ENCODE assay signal across 24 cellular contexts in genomic region chrX:8033175-8033574, GRCh38.
A peak's percentile ranks its signal among the peaks of the same experiment; 100 is the strongest.
DNase-seq lines count a peak whose midpoint lies in the region; ATAC-seq, FAIRE-seq and TF ChIP-seq lines count a peak whose summit lies in the region.
"Had no signal": no experiment of that assay in that cellular context is flagged by ENCODE, and none has a peak within 500 bp of the region (broad histone marks: within the 10 kb centered on the region; RNA-seq: fewer than 3 reads in every experiment).

No MANE protein-coding gene starts in this region.

- H3K4me3 ChIP-seq in kidney (ENCODE audit: low read length in 2 of 2) (no peak overlapping the region), aorta (ENCODE audit: low read length in 2 of 2) (no peak overlapping the region)

- H3K9me3 Mint-ChIP-seq in activated T-cell treated with anti-CD3 and anti-CD28 coated beads, Interleukin-2, amount 50 U/mL, for 4 hours: no peaks in the 10 kb centered on the region

- H3K27me3 Mint-ChIP-seq in activated T-cell treated with anti-CD3 and anti-CD28 coated beads, Interleukin-2, amount 50 U/mL, for 4 hours (ENCODE audit: low read depth): no peaks in the 10 kb centered on the region
- H3K27me3 Mint-ChIP-seq: B cell, IgD-negative memory B cell had no signal

- H3K4me1 ChIP-seq in kidney (ENCODE audit: control insufficient read depth in 1 of 2, insufficient read depth in 1 of 2, low read depth in 1 of 2, low read length in 2 of 2) (peaks cover 0 to 5% of the 10 kb centered on the region in 2 donors), aorta (ENCODE audit: control insufficient read depth in 1 of 2, insufficient read depth in 2 of 2, low read length in 2 of 2) (no peaks in the 10 kb centered on the region)

- H3K27ac ChIP-seq in kidney (ENCODE audit: low read depth in 2 of 2, low read length in 2 of 2): no peak overlapping the region
- no peak overlapping the region for H3K27ac ChIP-seq in aorta (ENCODE audit: low read depth in 1 of 2, low read length in 2 of 2)

- TF ChIP-seq CTCF in kidney (IDR thresholded peaks at IDR 0.05; ENCODE audit: borderline replicate concordance, extremely low read depth, insufficient read depth): no peak

- DNase-seq in NCI-H146 (lab: John Stamatoyannopoulos, UW) (peak; percentile 6), NCI-H146 treated with DMSO at 0.1 percent for 48 hours (lab: John Stamatoyannopoulos, UW; ENCODE audit: unreplicated experiment) (no peak), kidney (no peak), renal cortical epithelial cell (ENCODE audit: low read depth) (peak; percentile 36), aorta (no peak), superior temporal gyrus (ENCODE audit: extremely low spot score) (no peak)
- DNase-seq in activated T-cell treated with anti-CD3 and anti-CD28 coated beads, Interleukin-2, amount 50 U/mL, for 4 hours: no peak
- DNase-seq: NCI-H1105 treated with DMSO at 0.1 percent for 48 hours, NCI-H187, NCI-H2107, NCI-H2227 treated with DMSO at 0.1 percent for 48 hours, NCI-H524, NCI-H82, SIG-M5, SK-N-SH had no signal

- H3K9me3 ChIP-seq in kidney (ENCODE audit: control insufficient read depth in 1 of 2, low read length in 2 of 2) (no peaks in the 10 kb centered on the region), aorta (ENCODE audit: control insufficient read depth, low read length) (no peaks in the 10 kb centered on the region)
- H3K9me3 ChIP-seq: SK-N-SH had no signal

- intact Hi-C loops in kidney (cut with DNase I): no loop called here
- intact Hi-C loops in aorta (cut with DNase I): no loop called here

- H3K4me1 Mint-ChIP-seq in activated T-cell treated with anti-CD3 and anti-CD28 coated beads, Interleukin-2, amount 50 U/mL, for 4 hours (ENCODE audit: low read depth): peaks cover 14% of the 10 kb centered on the region

- FAIRE-seq in kidney (lab: Jason Lieb, UNC): peak; percentile 41
- FAIRE-seq: G401.6, GM18507, H1 had no signal

- H3K9ac ChIP-seq in kidney (ENCODE audit: low read length in 2 of 2): no peak overlapping the region
- H3K9ac ChIP-seq: SK-N-SH had no signal

- H3K36me3 ChIP-seq in kidney (ENCODE audit: control insufficient read depth in 1 of 2, insufficient read depth in 2 of 2, low read length in 2 of 2): no peaks in the 10 kb centered on the region
- no peaks in the 10 kb centered on the region for H3K36me3 ChIP-seq in aorta (ENCODE audit: control insufficient read depth in 1 of 2, insufficient read depth in 2 of 2, low read length in 1 of 2)

- H3K36me3 Mint-ChIP-seq in activated T-cell treated with anti-CD3 and anti-CD28 coated beads, Interleukin-2, amount 50 U/mL, for 4 hours (ENCODE audit: insufficient read depth): no peaks in the 10 kb centered on the region
- H3K36me3 Mint-ChIP-seq: CD14-positive monocyte, IgD-negative memory B cell had no signal

- WGBS in aorta, 2 donors: 81 to 97% methylated on average over 4 of the region's 4 CpGs

- H3K4me3 Mint-ChIP-seq in activated T-cell treated with anti-CD3 and anti-CD28 coated beads, Interleukin-2, amount 50 U/mL, for 4 hours: no peak overlapping the region
- H3K4me3 Mint-ChIP-seq: B cell, CD14-positive monocyte, IgD-negative memory B cell had no signal

- H3K27me3 ChIP-seq in aorta (ENCODE audit: control insufficient read depth in 1 of 2, insufficient read depth in 2 of 2, low read length in 1 of 2): no peaks in the 10 kb centered on the region

- ATAC-seq in GM21360 (IDR thresholded peaks at IDR 0.05; ENCODE audit: unreplicated experiment) (peak; percentile 56), aorta (ENCODE audit: low FRiP score) (no peak)
- no peak for ATAC-seq in activated T-cell treated with anti-CD3 and anti-CD28 coated beads, Interleukin-2, amount 50 U/mL, for 4 hours
- ATAC-seq: HCT116, Panc1 had no signal

Comparison
In these comparisons a context has a peak if more than half of its experiments do, and no peak if none do; other contexts are left out.
1. DNase-seq: peak in NCI-H146 (single experiment) and renal cortical epithelial cell (single experiment); none in NCI-H146 treated with DMSO at 0.1 percent for 48 hours (single experiment), kidney (single experiment), aorta (0 of 2), superior temporal gyrus (single experiment) and activated T-cell treated with anti-CD3 and anti-CD28 coated beads, Interleukin-2, amount 50 U/mL, for 4 hours (single experiment).